ENCODE assay signal across 18 cellular contexts in genomic region chr21:28833181-28833580, GRCh38.
DNase-seq lines count a peak whose midpoint lies in the region; ATAC-seq and TF ChIP-seq lines count a peak whose summit lies in the region.
"Had no signal": no experiment of that assay in that cellular context is flagged by ENCODE, and none has a peak within 500 bp of the region (broad histone marks: within the 10 kb centered on the region; RNA-seq: fewer than 3 reads in every experiment).

No MANE protein-coding gene starts in this region.

- H3K27me3 ChIP-seq in trophoblast cell (ENCODE audit: insufficient read depth, low read length): no peaks in the 10 kb centered on the region
- H3K27me3 ChIP-seq: Peyer's patch had no signal

- H3K23ac ChIP-seq in trophoblast cell (ENCODE audit: low read length): no peak overlapping the region

- peaks cover 8 to 16% of the 10 kb centered on the region in 2 experiments for H3K4me1 ChIP-seq in trophoblast cell (ENCODE audit: control insufficient read depth in 1 of 2, insufficient read depth in 2 of 2, low read length in 2 of 2)
- H3K4me1 ChIP-seq: Peyer's patch had no signal

- no peak overlapping the region for H4K8ac ChIP-seq in trophoblast cell (ENCODE audit: low read depth, low read length)

- no CpG with 5 or more reads among the region's 1 CpG for WGBS in trophoblast cell (ENCODE audit: extremely low coverage, insufficient coverage, insufficient read length)

- TF ChIP-seq CTCF in LNCaP clone FGC (IDR thresholded peaks at IDR 0.05; ENCODE audit: control insufficient read depth, extremely low read depth, insufficient read depth): no peak

- H4K12ac ChIP-seq in trophoblast cell (ENCODE audit: low read depth, low read length): no peak overlapping the region

- H3K4me3 Mint-ChIP-seq in activated T-cell treated with anti-CD3 and anti-CD28 coated beads, Interleukin-2, amount 50 U/mL, for 72 hours: peak overlapping the region in 1 of 2 donors; percentile 78
- peak overlapping the region; percentile 78 for H3K4me3 Mint-ChIP-seq in activated naive CD8-positive, alpha-beta T cell treated with anti-CD3 and anti-CD28 coated beads, Interleukin-2, amount 10 ng/mL, durations not matched to agents 7 days and 5 days
- H3K4me3 Mint-ChIP-seq: activated CD4-positive, alpha-beta T cell treated with anti-CD3 and anti-CD28 coated beads for 36 hours had no signal

- peak overlapping the region; percentile 91 for H4K91ac ChIP-seq in trophoblast cell (ENCODE audit: low read depth, low read length)

- no peaks in the 10 kb centered on the region for H3K79me2 ChIP-seq in trophoblast cell (ENCODE audit: control insufficient read depth, insufficient read depth, low read length, poor library complexity)

- no peak overlapping the region for H3K14ac ChIP-seq in trophoblast cell (ENCODE audit: low read length)

- H2BK120ac ChIP-seq in trophoblast cell (ENCODE audit: insufficient read depth, low read length, poor library complexity): no peak overlapping the region

- H3K36me3 ChIP-seq in trophoblast cell (ENCODE audit: control insufficient read depth in 1 of 2, insufficient read depth in 2 of 2, low read length in 2 of 2): no peaks in the 10 kb centered on the region
- H3K36me3 ChIP-seq: Peyer's patch had no signal

- H3K18ac ChIP-seq in trophoblast cell (ENCODE audit: low read length): no peak overlapping the region

- H3K4me2 ChIP-seq in trophoblast cell (ENCODE audit: low read length): peak overlapping the region; percentile 21

- no peaks in the 10 kb centered on the region for H3K9me3 ChIP-seq in trophoblast cell (ENCODE audit: insufficient read depth, low read depth, low read length)
- H3K9me3 ChIP-seq: Peyer's patch had no signal

- peak overlapping the region; percentile 29 for H3K27ac Mint-ChIP-seq in activated T-cell treated with anti-CD3 and anti-CD28 coated beads, Interleukin-2, amount 50 U/mL, for 72 hours
- H3K27ac Mint-ChIP-seq in activated naive CD8-positive, alpha-beta T cell treated with anti-CD3 and anti-CD28 coated beads, Interleukin-2, amount 10 ng/mL, durations not matched to agents 7 days and 5 days: peak overlapping the region; percentile 85

- H3K79me1 ChIP-seq in trophoblast cell (ENCODE audit: low read length): peaks cover 21% of the 10 kb centered on the region

- peaks cover 68% of the 10 kb centered on the region for H3K4me1 Mint-ChIP-seq in activated T-cell treated with anti-CD3 and anti-CD28 coated beads, Interleukin-2, amount 50 U/mL, for 72 hours (ENCODE audit: low read depth)
- peaks cover 67% of the 10 kb centered on the region for H3K4me1 Mint-ChIP-seq in activated naive CD8-positive, alpha-beta T cell treated with anti-CD3 and anti-CD28 coated beads, Interleukin-2, amount 10 ng/mL, durations not matched to agents 7 days and 5 days

- H3K4ac ChIP-seq in trophoblast cell (ENCODE audit: low read depth, low read length): no peak overlapping the region

- no peak for ATAC-seq in activated T-cell treated with anti-CD3 and anti-CD28 coated beads, Interleukin-2, amount 50 U/mL, for 72 hours (replicated peaks in 1 of 2)
- ATAC-seq in activated naive CD8-positive, alpha-beta T cell treated with anti-CD3 and anti-CD28 coated beads, Interleukin-2, amount 10 ng/mL, durations not matched to agents 7 days and 5 days (ENCODE audit: low read depth): no peak

- H3K36me3 Mint-ChIP-seq in activated T-cell treated with anti-CD3 and anti-CD28 coated beads, Interleukin-2, amount 50 U/mL, for 72 hours (ENCODE audit: insufficient read depth in 2 of 2): peaks cover 1 to 8% of the 10 kb centered on the region in 2 donors
- H3K36me3 Mint-ChIP-seq in activated naive CD8-positive, alpha-beta T cell treated with anti-CD3 and anti-CD28 coated beads, Interleukin-2, amount 10 ng/mL, durations not matched to agents 7 days and 5 days: peaks cover 23% of the 10 kb centered on the region

- H2AFZ ChIP-seq in trophoblast cell (ENCODE audit: insufficient read depth, low read length, poor library complexity): no peak overlapping the region

- no peaks in the 10 kb centered on the region for H3K27me3 Mint-ChIP-seq in activated T-cell treated with anti-CD3 and anti-CD28 coated beads, Interleukin-2, amount 50 U/mL, for 72 hours (ENCODE audit: low read depth)
- no peaks in the 10 kb centered on the region for H3K27me3 Mint-ChIP-seq in activated naive CD8-positive, alpha-beta T cell treated with anti-CD3 and anti-CD28 coated beads, Interleukin-2, amount 10 ng/mL, durations not matched to agents 7 days and 5 days
- H3K27me3 Mint-ChIP-seq: activated CD4-positive, alpha-beta T cell treated with anti-CD3 and anti-CD28 coated beads for 36 hours had no signal

- H2BK5ac ChIP-seq in trophoblast cell (ENCODE audit: low read depth, low read length, poor library complexity): no peak overlapping the region

- H3K27ac ChIP-seq in trophoblast cell (ENCODE audit: low read depth, low read length): no peak overlapping the region

- H2AK5ac ChIP-seq in trophoblast cell (ENCODE audit: low read length): no peak overlapping the region

- POLR2A ChIA-PET in activated naive CD8-positive, alpha-beta T cell treated with anti-CD3 and anti-CD28 coated beads, Interleukin-2, amount 10 ng/mL, durations not matched to agents 7 days and 5 days (lab: Charles Lee): interaction anchor here (1.0 to 1.5 kb wide), 2 partner anchors 10 to 51 kb away, joined by 3 read pairs; no protein-coding TSS in a partner anchor

- DNase-seq in activated T-cell treated with anti-CD3 and anti-CD28 coated beads, Interleukin-2, amount 50 U/mL, for 72 hours: no peak
- DNase-seq in activated T-cell treated with anti-CD3 and anti-CD28 coated beads for 4 hours (no peak), LNCaP clone FGC (ENCODE audit: low read depth) (peak; percentile 86), trophoblast cell (peak in 1 of 2 donors; percentile 61), NAMALWA (ENCODE audit: low spot score) (no peak), NCI-H2227 treated with DMSO at 0.1 percent for 48 hours (lab: John Stamatoyannopoulos, UW) (no peak), MV-4-11 (lab: John Stamatoyannopoulos, UW) (no peak)
- no peak for DNase-seq in activated naive CD8-positive, alpha-beta T cell treated with anti-CD3 and anti-CD28 coated beads, Interleukin-2, amount 10 ng/mL, durations not matched to agents 7 days and 5 days
- DNase-seq: activated CD4-positive, alpha-beta T cell treated with anti-CD3 and anti-CD28 coated beads for 36 hours; DMS53; glutamatergic neuron; GOT3; islet precursor cell; NCI-H1417 treated with DMSO at 0.1 percent for 48 hours; NCI-H226; Peyer's patch; posterior cingulate gyrus; stimulated activated CD4-positive, alpha-beta T cell treated with anti-CD3 and anti-CD28 coated beads, Interleukin-12 subunit alpha, Interleukin-12 subunit beta, amount 100 ng/mL, for 4 hours had no signal

- no peak overlapping the region for H3K9ac ChIP-seq in trophoblast cell (ENCODE audit: low read length)

- peaks cover 0 to 3% of the 10 kb centered on the region in 2 donors for H3K9me3 Mint-ChIP-seq in activated T-cell treated with anti-CD3 and anti-CD28 coated beads, Interleukin-2, amount 50 U/mL, for 72 hours
- peaks cover 5% of the 10 kb centered on the region for H3K9me3 Mint-ChIP-seq in activated naive CD8-positive, alpha-beta T cell treated with anti-CD3 and anti-CD28 coated beads, Interleukin-2, amount 10 ng/mL, durations not matched to agents 7 days and 5 days

- no peak overlapping the region for H3K4me3 ChIP-seq in LNCaP clone FGC (ENCODE audit: low read depth, low read length)
- no peak overlapping the region for H3K4me3 ChIP-seq in trophoblast cell (ENCODE audit: low read depth, low read length)
- H3K4me3 ChIP-seq: Peyer's patch had no signal

- peak overlapping the region; percentile 97 for H2BK12ac ChIP-seq in trophoblast cell (ENCODE audit: low read length)
